In genomic region chr20:3316131-3316530, GRCh38 we compare ENCODE assay signal across 13 cellular contexts.
A peak's percentile ranks its signal among the peaks of the same experiment; 100 is the strongest.
DNase-seq lines count a peak whose midpoint lies in the region; ATAC-seq and TF ChIP-seq lines count a peak whose summit lies in the region.
"Had no signal": no experiment of that assay in that cellular context is flagged by ENCODE, and none has a peak within 500 bp of the region (broad histone marks: within the 10 kb centered on the region; RNA-seq: fewer than 3 reads in every experiment).

No MANE protein-coding gene starts in this region.

- H3K9ac ChIP-seq in colonic mucosa (ENCODE audit: low read depth in 2 of 2, low read length in 2 of 2) = no peak overlapping the region
- H3K9ac ChIP-seq in MM.1S (ENCODE audit: low read length) = no peak overlapping the region
- H3K9ac ChIP-seq: neural progenitor cell had no signal

- no peak overlapping the region for H3K4me3 ChIP-seq in right cardiac atrium (ENCODE audit: low read length)
- H3K4me3 ChIP-seq in colonic mucosa = no peak overlapping the region
- H3K4me3 ChIP-seq in lower lobe of right lung = no peak overlapping the region
- no peak overlapping the region for H3K4me3 ChIP-seq in thoracic aorta
- no peak overlapping the region for H3K4me3 ChIP-seq in MM.1S (ENCODE audit: low read length)
- H3K4me3 ChIP-seq: neural progenitor cell, sigmoid colon, tibial artery had no signal

- H3K9me2 ChIP-seq in MM.1S (replicated peaks; ENCODE audit: insufficient read depth, low read length) = no peaks in the 10 kb centered on the region

- H3K79me2 ChIP-seq in MM.1S (ENCODE audit: low read length) = no peaks in the 10 kb centered on the region

- no peaks in the 10 kb centered on the region for H3K9me3 ChIP-seq in right cardiac atrium (ENCODE audit: control insufficient read depth, low read length)
- no peaks in the 10 kb centered on the region for H3K9me3 ChIP-seq in colonic mucosa
- no peaks in the 10 kb centered on the region for H3K9me3 ChIP-seq in lower lobe of right lung
- H3K9me3 ChIP-seq in thoracic aorta = no peaks in the 10 kb centered on the region
- no peaks in the 10 kb centered on the region for H3K9me3 ChIP-seq in MM.1S (replicated peaks; ENCODE audit: insufficient read depth, low read length)
- H3K9me3 ChIP-seq: sigmoid colon, tibial artery had no signal

- intact Hi-C loops in Right ventricle myocardium superior (cut with DNase I) (loop anchor here (5.0 kb wide), 1 partner anchor 99 kb away; no protein-coding TSS in a partner anchor), right cardiac atrium (cut with DNase I) (loop anchor here in 1 of 4 donors (10.0 kb wide), 1 partner anchor 261 kb away; no protein-coding TSS in a partner anchor), colonic mucosa (cut with DNase I) (loop anchor here (2.0 kb wide), 1 partner anchor 97 kb away; no protein-coding TSS in a partner anchor), lower lobe of right lung (cut with DNase I) (no loop called here)

- H2AFZ ChIP-seq in MM.1S (ENCODE audit: low read length) = no peak overlapping the region
- H2AFZ ChIP-seq: neural progenitor cell had no signal

- H4K20me1 ChIP-seq in MM.1S (ENCODE audit: insufficient read depth, low read length) = no peaks in the 10 kb centered on the region

- no peaks in the 10 kb centered on the region for H3F3A ChIP-seq in MM.1S (ENCODE audit: insufficient read depth, low read length)

- H3K27me3 ChIP-seq in right cardiac atrium (ENCODE audit: control insufficient read depth, insufficient read depth) = no peaks in the 10 kb centered on the region
- H3K27me3 ChIP-seq in colonic mucosa = no peaks in the 10 kb centered on the region
- H3K27me3 ChIP-seq in lower lobe of right lung (ENCODE audit: low read depth) = no peaks in the 10 kb centered on the region
- no peaks in the 10 kb centered on the region for H3K27me3 ChIP-seq in thoracic aorta (replicated peaks; ENCODE audit: insufficient read depth)
- no peaks in the 10 kb centered on the region for H3K27me3 ChIP-seq in MM.1S (replicated peaks; ENCODE audit: insufficient read depth, low read length)
- H3K27me3 ChIP-seq: neural progenitor cell, sigmoid colon, tibial artery had no signal

- DNase-seq in Right ventricle myocardium superior (no peak), right cardiac atrium (no peak), colonic mucosa (peak; percentile 23), lower lobe of right lung (peak; percentile 52), thoracic aorta (ENCODE audit: low spot score) (no peak), MM.1S (no peak), H4 (ENCODE audit: low spot score) (no peak)
- DNase-seq: GOT3, sigmoid colon had no signal

- no peak overlapping the region for H3K27ac ChIP-seq in right cardiac atrium (ENCODE audit: low read length)
- no peak overlapping the region for H3K27ac ChIP-seq in colonic mucosa
- no peak overlapping the region for H3K27ac ChIP-seq in lower lobe of right lung
- H3K27ac ChIP-seq in thoracic aorta = no peak overlapping the region
- no peak overlapping the region for H3K27ac ChIP-seq in MM.1S (ENCODE audit: low read length)
- H3K27ac ChIP-seq: neural progenitor cell, tibial artery had no signal

- H3K36me3 ChIP-seq in colonic mucosa (no peaks in the 10 kb centered on the region), lower lobe of right lung (peaks cover 82% of the 10 kb centered on the region), thoracic aorta (peaks cover 11% of the 10 kb centered on the region), MM.1S (replicated peaks; ENCODE audit: insufficient read depth, low read length) (no peaks in the 10 kb centered on the region)
- H3K36me3 ChIP-seq: neural progenitor cell had no signal

- H3K4me2 ChIP-seq in MM.1S (ENCODE audit: low read depth, low read length) = no peak overlapping the region
- H3K4me2 ChIP-seq: neural progenitor cell had no signal

- ATAC-seq in Right ventricle myocardium superior (ENCODE audit: poor library complexity) = peak; percentile 35
- no peak for ATAC-seq in right cardiac atrium
- peak; percentile 23 to 67 for ATAC-seq in lower lobe of right lung
- ATAC-seq in thoracic aorta (ENCODE audit: insufficient number of reproducible peaks, low FRiP score, low read depth) = peak; percentile 19
- no peak for ATAC-seq in GM21619 (IDR thresholded peaks at IDR 0.05; ENCODE audit: unreplicated experiment)
- ATAC-seq: activated CD4-positive, CD25-positive, alpha-beta regulatory T cell treated with anti-CD3 and anti-CD28 coated beads, Interleukin-2, amount 50 U/mL, for 24 hours had no signal

- 74% methylated on average over 8 of the region's 8 CpGs for WGBS in right cardiac atrium

- H3K4me1 ChIP-seq in right cardiac atrium (ENCODE audit: control insufficient read depth, insufficient read depth, low read length) (peaks cover 11% of the 10 kb centered on the region), colonic mucosa (no peaks in the 10 kb centered on the region), lower lobe of right lung (peaks cover 11% of the 10 kb centered on the region), thoracic aorta (ENCODE audit: control insufficient read depth in 1 of 2, low read depth in 2 of 2) (peaks cover 3 to 23% of the 10 kb centered on the region in 2 donors), MM.1S (ENCODE audit: low read length) (no peaks in the 10 kb centered on the region)
- H3K4me1 ChIP-seq: neural progenitor cell had no signal

- no peak for TF ChIP-seq CTCF in colonic mucosa (IDR thresholded peaks at IDR 0.05)
- TF ChIP-seq CTCF in lower lobe of right lung (IDR thresholded peaks at IDR 0.05) = no peak
- no peak for TF ChIP-seq CTCF in thoracic aorta (IDR thresholded peaks at IDR 0.05)
- TF ChIP-seq CTCF in MM.1S (IDR thresholded peaks at IDR 0.05; ENCODE audit: low read length) = no peak

Comparison
In these comparisons a context has a peak if more than half of its experiments do, and no peak if none do; other contexts are left out.
1. ATAC-seq: peak in Right ventricle myocardium superior (single experiment), lower lobe of right lung (2 of 2) and thoracic aorta (single experiment); none in right cardiac atrium (0 of 2) and GM21619 (single experiment).
2. DNase-seq: peak in colonic mucosa (single experiment) and lower lobe of right lung (single experiment); none in Right ventricle myocardium superior (single experiment), right cardiac atrium (0 of 3), thoracic aorta (single experiment), MM.1S (single experiment) and H4 (single experiment).